ENCODE assay signal across 19 cellular contexts in genomic region chr1:112672009-112672408, GRCh38. TPM values are rescaled to one million over a fixed set of nuclear protein-coding genes. Genes with fewer than 3 reads are reported as not detected.
A peak's percentile ranks its signal among the peaks of the same experiment; 100 is the strongest.
DNase-seq lines count a peak whose midpoint lies in the region; ATAC-seq and TF ChIP-seq lines count a peak whose summit lies in the region.
"Had no signal": no experiment of that assay in that cellular context is flagged by ENCODE, and none has a peak within 500 bp of the region (broad histone marks: within the 10 kb centered on the region; RNA-seq: fewer than 3 reads in every experiment).

No MANE protein-coding gene starts in this region.

- no peaks in the 10 kb centered on the region for H3K27me3 ChIP-seq in HAP-1 (ENCODE audit: low read depth)
- H3K27me3 ChIP-seq in BE2C: no peaks in the 10 kb centered on the region
- H3K27me3 ChIP-seq: esophagus muscularis mucosa, heart left ventricle had no signal

- H3K27me3 Mint-ChIP-seq in activated naive CD8-positive, alpha-beta T cell treated with anti-CD3 and anti-CD28 coated beads for 36 hours: peaks cover 3% of the 10 kb centered on the region
- no peaks in the 10 kb centered on the region for H3K27me3 Mint-ChIP-seq in natural killer cell (ENCODE audit: low read depth in 2 of 2)
- H3K27me3 Mint-ChIP-seq: activated CD4-positive, alpha-beta T cell treated with anti-CD3 and anti-CD28 coated beads, Interleukin-2, amount 10 ng/mL, durations not matched to agents 24 days and 14 days had no signal

- peak; percentile 37 to 90 for DNase-seq in HAP-1 (ENCODE audit: low spot score in 2 of 2)
- DNase-seq in activated naive CD8-positive, alpha-beta T cell treated with anti-CD3 and anti-CD28 coated beads for 36 hours: no peak
- DNase-seq in natural killer cell: no peak
- no peak for DNase-seq in NCI-H1930 (lab: John Stamatoyannopoulos, UW)
- DNase-seq in dedifferentiated amniotic fluid mesenchymal stem cell (ENCODE audit: extremely low spot score): no peak
- DNase-seq in BE2C: no peak
- DNase-seq: activated CD4-positive, alpha-beta T cell treated with anti-CD3 and anti-CD28 coated beads, Interleukin-2, amount 10 ng/mL, durations not matched to agents 24 days and 14 days; cortex of kidney; DND-41; GM23248; heart left ventricle; KG1; NCI-H1105; NCI-H2171 treated with DMSO at 0.1 percent for 48 hours had no signal

- peaks cover 2% of the 10 kb centered on the region for H3K9me3 Mint-ChIP-seq in activated naive CD8-positive, alpha-beta T cell treated with anti-CD3 and anti-CD28 coated beads for 36 hours
- no peaks in the 10 kb centered on the region for H3K9me3 Mint-ChIP-seq in natural killer cell
- H3K9me3 Mint-ChIP-seq: activated CD4-positive, alpha-beta T cell treated with anti-CD3 and anti-CD28 coated beads, Interleukin-2, amount 10 ng/mL, durations not matched to agents 24 days and 14 days; activated T-helper 1 cell treated with anti-CD3 and anti-CD28 coated beads, Interleukin-12 subunit alpha, Interleukin-12 subunit beta, Interleukin-2, Interleukin-4 antibody, amounts not matched to agents 30 ng/mL and 10 ng/mL and 1 ng/mL, durations not matched to agents 14 hours and 24 hours and 36 hours; CD14-positive monocyte; T-helper 2 cell treated with Interferon-gamma antibody and Interleukin-4, amounts not matched to agents 5 μg/mL and 100 μg/mL, for 36 hours had no signal

- H3K36me3 ChIP-seq in HAP-1 (replicated peaks): peaks cover 43% of the 10 kb centered on the region
- peaks cover 26% of the 10 kb centered on the region for H3K36me3 ChIP-seq in BE2C

- H3K4me3 Mint-ChIP-seq in activated naive CD8-positive, alpha-beta T cell treated with anti-CD3 and anti-CD28 coated beads for 36 hours: no peak overlapping the region
- no peak overlapping the region for H3K4me3 Mint-ChIP-seq in natural killer cell
- H3K4me3 Mint-ChIP-seq: activated CD4-positive, alpha-beta T cell treated with anti-CD3 and anti-CD28 coated beads, Interleukin-2, amount 10 ng/mL, durations not matched to agents 24 days and 14 days; activated T-helper 1 cell treated with anti-CD3 and anti-CD28 coated beads, Interleukin-12 subunit alpha, Interleukin-12 subunit beta, Interleukin-2, Interleukin-4 antibody, amounts not matched to agents 30 ng/mL and 10 ng/mL and 1 ng/mL, durations not matched to agents 14 hours and 24 hours and 36 hours; CD14-positive monocyte; T-helper 2 cell treated with Interferon-gamma antibody and Interleukin-4, amounts not matched to agents 5 μg/mL and 100 μg/mL, for 36 hours had no signal

- in situ Hi-C loops in HAP-1 (cut with MboI; ENCODE audit: low sequenced_read_pairs): no loop called here

- peaks cover 48% of the 10 kb centered on the region for H3K4me1 Mint-ChIP-seq in activated naive CD8-positive, alpha-beta T cell treated with anti-CD3 and anti-CD28 coated beads for 36 hours
- peaks cover 42 to 50% of the 10 kb centered on the region in 2 donors for H3K4me1 Mint-ChIP-seq in natural killer cell

- H3K27ac Mint-ChIP-seq in activated naive CD8-positive, alpha-beta T cell treated with anti-CD3 and anti-CD28 coated beads for 36 hours: peak overlapping the region; percentile 25
- H3K27ac Mint-ChIP-seq in natural killer cell: peak overlapping the region; percentile 95 to 98
- H3K27ac Mint-ChIP-seq: T-helper 2 cell treated with Interferon-gamma antibody and Interleukin-4, amounts not matched to agents 5 μg/mL and 100 μg/mL, for 36 hours had no signal

- peaks cover 48% of the 10 kb centered on the region for H3K4me1 ChIP-seq in HAP-1
- no peaks in the 10 kb centered on the region for H3K4me1 ChIP-seq in BE2C

- ATAC-seq in natural killer cell: no peak
- ATAC-seq: heart left ventricle had no signal

- TF ChIP-seq CTCF in natural killer cell (IDR thresholded peaks at IDR 0.05): no peak
- no peak for TF ChIP-seq CTCF in BE2C (IDR thresholded peaks at IDR 0.05; ENCODE audit: low read depth, low read length)

- intact Hi-C loops in natural killer cell (cut with micrococcal nuclease): no loop called here

- no peaks in the 10 kb centered on the region for H3K9me3 ChIP-seq in HAP-1
- no peaks in the 10 kb centered on the region for H3K9me3 ChIP-seq in BE2C
- H3K9me3 ChIP-seq: esophagus muscularis mucosa, heart left ventricle, thoracic aorta had no signal

- peaks cover 59% of the 10 kb centered on the region for H3K36me3 Mint-ChIP-seq in activated naive CD8-positive, alpha-beta T cell treated with anti-CD3 and anti-CD28 coated beads for 36 hours
- H3K36me3 Mint-ChIP-seq in natural killer cell: peaks cover 30% of the 10 kb centered on the region

- H3K4me3 ChIP-seq in HAP-1 (no peak overlapping the region), BE2C (ENCODE audit: low read depth, low read length) (no peak overlapping the region)
- H3K4me3 ChIP-seq: esophagus muscularis mucosa, GM23248, heart left ventricle, thoracic aorta had no signal

RNA-seq across cellular contexts. Expression of gene MOV10, which starts 2.5 kb away (rescaled TPM):
- 10 to 100 TPM; 66.1 to 66.4 TPM for total RNA-seq in activated naive CD8-positive, alpha-beta T cell treated with anti-CD3 and anti-CD28 coated beads for 36 hours
- total RNA-seq in natural killer cell: 100 to 1,000 TPM in 2 of 3 donors, 10 to 100 TPM in 1; 87.9 to 124 (median 119) TPM
- polyA plus RNA-seq in BE2C (2012; ENCODE audit: insufficient read depth, insufficient read length, low read depth): 10.2 TPM

RNA-seq across cellular contexts. Expression of gene RHOC, which starts 34.9 kb away (rescaled TPM):
- total RNA-seq in activated naive CD8-positive, alpha-beta T cell treated with anti-CD3 and anti-CD28 coated beads for 36 hours: 10 to 100 TPM; 23.8 to 26.2 TPM
- 100 to 1,000 TPM; 161 to 199 (median 195) TPM for total RNA-seq in natural killer cell
- 335 TPM for polyA plus RNA-seq in BE2C (2012; ENCODE audit: insufficient read depth, insufficient read length, low read depth)

RNA-seq across cellular contexts. Expression of gene PPM1J, which starts 43.1 kb away (rescaled TPM):
- total RNA-seq in activated naive CD8-positive, alpha-beta T cell treated with anti-CD3 and anti-CD28 coated beads for 36 hours: under 1 TPM; 0.80 to 0.94 TPM
- under 1 TPM in 1 of 3 donors, not detected in 2; 0.26 TPM for total RNA-seq in natural killer cell
- polyA plus RNA-seq in BE2C (2012; ENCODE audit: insufficient read depth, insufficient read length, low read depth): not detected

RNA-seq across cellular contexts. Expression of gene CAPZA1, which starts 52.4 kb away (rescaled TPM):
- 100 to 1,000 TPM; 243 to 245 TPM for total RNA-seq in activated naive CD8-positive, alpha-beta T cell treated with anti-CD3 and anti-CD28 coated beads for 36 hours
- total RNA-seq in natural killer cell: 100 to 1,000 TPM; 231 to 244 (median 233) TPM
- 111 TPM for polyA plus RNA-seq in BE2C (2012; ENCODE audit: insufficient read depth, insufficient read length, low read depth)

RNA-seq across cellular contexts. Expression of gene ST7L, which starts 53.1 kb away (rescaled TPM):
- total RNA-seq in activated naive CD8-positive, alpha-beta T cell treated with anti-CD3 and anti-CD28 coated beads for 36 hours: 10 to 100 TPM; 11.4 to 12.7 TPM
- 10 to 100 TPM; 23.5 to 32.3 (median 30.1) TPM for total RNA-seq in natural killer cell
- 39.2 TPM for polyA plus RNA-seq in BE2C (2012; ENCODE audit: insufficient read depth, insufficient read length, low read depth)

Comparison
In these comparisons a context has a peak if more than half of its experiments do, and no peak if none do; other contexts are left out.
1. DNase-seq: peak in HAP-1 (2 of 2); none in activated naive CD8-positive, alpha-beta T cell treated with anti-CD3 and anti-CD28 coated beads for 36 hours (single experiment), natural killer cell (single experiment), NCI-H1930 (0 of 2), dedifferentiated amniotic fluid mesenchymal stem cell (single experiment) and BE2C (single experiment).
2. RNA of gene RHOC, which starts 34.9 kb away (total RNA-seq): 161 to 199 TPM in natural killer cell; 23.8 to 26.2 TPM in activated naive CD8-positive, alpha-beta T cell treated with anti-CD3 and anti-CD28 coated beads for 36 hours; every median in the first group is over 4 times any median in the second.